8 cellular contexts compared by ENCODE assay signal in the genomic region with DNA sequence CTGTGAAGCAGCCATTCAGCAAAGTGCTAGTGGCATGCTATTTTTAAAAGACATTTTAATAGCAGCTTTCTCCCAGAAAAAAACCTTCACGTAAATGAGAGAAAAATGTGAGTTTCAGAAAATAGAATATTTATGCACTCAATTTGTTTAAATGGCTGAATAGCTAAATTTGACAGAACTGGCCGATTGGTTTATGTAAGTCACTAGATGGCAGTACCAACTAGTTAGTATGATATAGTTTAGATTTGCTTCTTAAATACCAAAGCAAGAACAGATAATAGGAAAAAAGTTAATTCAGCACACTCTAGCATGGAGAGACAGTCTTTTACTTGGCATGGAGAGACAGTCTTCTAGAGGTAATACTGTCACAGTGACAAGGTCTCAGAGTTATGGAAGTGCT.
DNase-seq lines count a peak whose midpoint lies in the region; ATAC-seq and TF ChIP-seq lines count a peak whose summit lies in the region.

No MANE protein-coding gene starts in this region.

- H3K27me3 ChIP-seq in OCI-LY1 (ENCODE audit: insufficient read depth, low read length) (no peaks in the 10 kb centered on the region), WERI-Rb-1 (ENCODE audit: insufficient read depth, low read depth, severe bottlenecking) (no peaks in the 10 kb centered on the region)

- H3K4me1 ChIP-seq in OCI-LY1 (ENCODE audit: insufficient read depth, low read length, severe bottlenecking) = no peaks in the 10 kb centered on the region

- H3K4me2 ChIP-seq in OCI-LY1 (ENCODE audit: low read length) = no peak overlapping the region

- no peaks in the 10 kb centered on the region for H4K20me1 ChIP-seq in OCI-LY1 (ENCODE audit: insufficient read depth, low read length)

- H3K36me3 ChIP-seq in OCI-LY1 (ENCODE audit: insufficient read depth, low read length) (no peaks in the 10 kb centered on the region), WERI-Rb-1 (no peaks in the 10 kb centered on the region)

- no peaks in the 10 kb centered on the region for H3K9me2 ChIP-seq in OCI-LY1 (ENCODE audit: low read depth, low read length)

- H3K27ac ChIP-seq in 22Rv1 (no peak overlapping the region), OCI-LY1 (ENCODE audit: low read depth, low read length, poor library complexity, severe bottlenecking) (no peak overlapping the region), WERI-Rb-1 (no peak overlapping the region)

- H3K9me3 ChIP-seq in OCI-LY1 (ENCODE audit: low read length) = no peaks in the 10 kb centered on the region
- H3K9me3 ChIP-seq in WERI-Rb-1 (ENCODE audit: severe bottlenecking) = no peaks in the 10 kb centered on the region

- TF ChIP-seq POLR2A in erythroblast (IDR thresholded peaks at IDR 0.05; ENCODE audit: low read length) = no peak

- H3K4me3 ChIP-seq in OCI-LY1 (ENCODE audit: low read depth, low read length, poor library complexity, severe bottlenecking) = no peak overlapping the region
- no peak overlapping the region for H3K4me3 ChIP-seq in WERI-Rb-1 (ENCODE audit: low read depth, low read length)

- TF ChIP-seq CTCF in 22Rv1 (IDR thresholded peaks at IDR 0.05) = peak; percentile 52
- 0 out of 2 replicates have a peak, but pooled peaks have one; percentile 23 for TF ChIP-seq CTCF in OCI-LY1 (IDR thresholded peaks at IDR 0.05; ENCODE audit: low read length)
- TF ChIP-seq CTCF in WERI-Rb-1 (IDR thresholded peaks at IDR 0.05; ENCODE audit: low read depth, low read length) = no peak

- ATAC-seq in GM19035 (IDR thresholded peaks at IDR 0.05; ENCODE audit: unreplicated experiment) (no peak), HG03097 (IDR thresholded peaks at IDR 0.05; ENCODE audit: low FRiP score, unreplicated experiment) (no peak)

- H3F3A ChIP-seq in OCI-LY1 (ENCODE audit: insufficient read depth, low read length) = no peaks in the 10 kb centered on the region

- no peak overlapping the region for H2AFZ ChIP-seq in OCI-LY1 (ENCODE audit: low read length)

- no peaks in the 10 kb centered on the region for H3K79me2 ChIP-seq in OCI-LY1 (ENCODE audit: insufficient read depth, low read length)

- no peak overlapping the region for H3K9ac ChIP-seq in OCI-LY1 (ENCODE audit: low read length)

- DNase-seq in ELR (ENCODE audit: low read depth) (peak; percentile 41), erythroblast (lab: John Stamatoyannopoulos, UW) (peak; percentile 3 to 10), WERI-Rb-1 (no peak)
- no peak for DNase-seq in activated CD4-positive, alpha-beta T cell treated with anti-CD3 and anti-CD28 coated beads for 4 hours

Comparison
In these comparisons a context has a peak if more than half of its experiments do, and no peak if none do; other contexts are left out.
1. DNase-seq: peak in ELR (single experiment) and erythroblast (2 of 2); none in activated CD4-positive, alpha-beta T cell treated with anti-CD3 and anti-CD28 coated beads for 4 hours (0 of 2) and WERI-Rb-1 (single experiment).